11 cellular contexts compared by ENCODE assay signal in genomic region chr9:130837644-130838043, GRCh38. TPM values are rescaled to one million over a fixed set of nuclear protein-coding genes. Genes with fewer than 3 reads are reported as not detected.
A peak's percentile ranks its signal among the peaks of the same experiment; 100 is the strongest.
DNase-seq lines count a peak whose midpoint lies in the region; ATAC-seq and TF ChIP-seq lines count a peak whose summit lies in the region.
"Had no signal": no experiment of that assay in that cellular context is flagged by ENCODE, and none has a peak within 500 bp of the region (broad histone marks: within the 10 kb centered on the region; RNA-seq: fewer than 3 reads in every experiment).

No MANE protein-coding gene starts in this region.

- TF ChIP-seq CTCF in IMR-90 (conservative IDR thresholded peaks at IDR 0.05; ENCODE audit: low read depth, low read length): no peak
- TF ChIP-seq CTCF in breast epithelium (IDR thresholded peaks at IDR 0.05): no peak
- TF ChIP-seq CTCF in thoracic aorta (IDR thresholded peaks at IDR 0.05): no peak

- TF ChIP-seq RAD21 in IMR-90 (IDR thresholded peaks at IDR 0.05; ENCODE audit: low read length): no peak

- peak overlapping the region; percentile 47; the same call in 1 of the 2 replicates for H3K18ac ChIP-seq in IMR-90 (ENCODE audit: low read depth, low read length)
- H3K18ac ChIP-seq in mesenchymal stem cell (ENCODE audit: low read depth in 1 of 2, low read length in 2 of 2): no peak overlapping the region

- H3K4me3 ChIP-seq in IMR-90 (ENCODE audit: insufficient read depth, low read depth, low read length) (peak overlapping the region; percentile 75), breast epithelium (peak overlapping the region; percentile 69 to 94 (median 72)), mesenchymal stem cell (ENCODE audit: insufficient read depth in 1 of 2, low read depth in 1 of 2, low read length in 2 of 2) (peak overlapping the region in 1 of 2 experiments; percentile 91), thoracic aorta (peak overlapping the region; percentile 86)

- TF ChIP-seq POLR2A in IMR-90 (IDR thresholded peaks at IDR 0.05; ENCODE audit: low read depth, low read length): no peak
- TF ChIP-seq POLR2A in breast epithelium (IDR thresholded peaks at IDR 0.05): no peak

- no peak overlapping the region for H3K4me3 Mint-ChIP-seq in T-helper 17 cell

- in situ Hi-C loops in IMR-90 (cut with MboI; ENCODE audit: low sequenced_read_pairs): loop anchor here (10.0 kb wide), 1 partner anchor 63 kb away; no protein-coding TSS in a partner anchor

- intact Hi-C loops in IMR-90 (cut with micrococcal nuclease): loop anchor here (2.0 kb wide), 1 partner anchor 123 kb away; no protein-coding TSS in a partner anchor
- intact Hi-C loops in breast epithelium (cut with DNase I; ENCODE audit: low total_unique reads): no loop called here

- H3K56ac ChIP-seq in IMR-90 (ENCODE audit: extremely low read depth, insufficient read depth, low read length): no peak overlapping the region

- CTCF ChIA-PET in IMR-90 (lab: Yijun Ruan, JAX): interaction anchor here (0.6 to 0.7 kb wide), 3 partner anchors 131 to 562 kb away, joined by 3 to 9 read pairs (median 4); no protein-coding TSS in a partner anchor

- no peak for ATAC-seq in IMR-90 (ENCODE audit: low read depth)
- ATAC-seq in thoracic aorta (ENCODE audit: insufficient number of reproducible peaks, low FRiP score, low read depth): no peak
- no peak for ATAC-seq in T-helper 17 cell
- ATAC-seq: HCT116 had no signal

- no peak overlapping the region; the same call in 1 of the 2 replicates for H4K5ac ChIP-seq in IMR-90 (ENCODE audit: low read depth, low read length)

- H3K27ac Mint-ChIP-seq in T-helper 17 cell: no peak overlapping the region
- H3K27ac Mint-ChIP-seq: T-helper 2 cell treated with Interferon-gamma antibody and Interleukin-4, amounts not matched to agents 5 μg/mL and 100 μg/mL, for 36 hours had no signal

- peaks cover 13 to 63% of the 10 kb centered on the region in 2 experiments; a peak in 3 of 4 replicates for H3K79me1 ChIP-seq in IMR-90 (ENCODE audit: low read depth in 1 of 2, low read length in 2 of 2)
- no peaks in the 10 kb centered on the region for H3K79me1 ChIP-seq in mesenchymal stem cell (replicated peaks; ENCODE audit: low read length, poor library complexity, severe bottlenecking)

- no peak overlapping the region for H2AFZ ChIP-seq in IMR-90 (replicated peaks; ENCODE audit: low read length, poor library complexity)
- no peak overlapping the region for H2AFZ ChIP-seq in mesenchymal stem cell (ENCODE audit: low read depth, low read length)

- H3K27ac ChIP-seq in IMR-90 (ENCODE audit: insufficient read depth, low read length): no peak overlapping the region
- H3K27ac ChIP-seq in breast epithelium: peak overlapping the region; percentile 11 to 34
- H3K27ac ChIP-seq in mesenchymal stem cell (ENCODE audit: low read length, poor library complexity, severe bottlenecking): peak overlapping the region; percentile 25
- peak overlapping the region; percentile 91 to 92 for H3K27ac ChIP-seq in thoracic aorta
- H3K27ac ChIP-seq: neutrophil had no signal

- H4K8ac ChIP-seq in IMR-90 (ENCODE audit: low read depth in 2 of 2, low read length in 2 of 2) (no peak overlapping the region), mesenchymal stem cell (ENCODE audit: low read length) (no peak overlapping the region)

- H2BK15ac ChIP-seq in IMR-90 (ENCODE audit: low read depth, low read length) (no peak overlapping the region), mesenchymal stem cell (ENCODE audit: low read depth, poor library complexity, severe bottlenecking) (no peak overlapping the region)

- peaks cover 55% of the 10 kb centered on the region for H4K20me1 ChIP-seq in IMR-90 (ENCODE audit: insufficient read depth, low read length)

- H3K27me3 Mint-ChIP-seq in T-helper 17 cell: no peaks in the 10 kb centered on the region

- no peak overlapping the region for H2BK12ac ChIP-seq in mesenchymal stem cell (ENCODE audit: low read length in 2 of 2)

- H3K9ac ChIP-seq in IMR-90 (ENCODE audit: low read depth, low read length) (no peak overlapping the region), mesenchymal stem cell (ENCODE audit: low read length) (peak overlapping the region; percentile 96)

- H2BK20ac ChIP-seq in IMR-90 (ENCODE audit: low read depth, low read length): no peak overlapping the region

- H3K36me3 ChIP-seq in IMR-90 (ENCODE audit: control insufficient read depth, insufficient read depth, low read length) (peaks cover 6% of the 10 kb centered on the region; the same call in 1 of the 2 replicates), breast epithelium (no peaks in the 10 kb centered on the region), mesenchymal stem cell (ENCODE audit: control insufficient read depth in 1 of 2, insufficient read depth in 2 of 2, low read depth in 1 of 2, low read length in 2 of 2) (peaks cover 0 to 14% of the 10 kb centered on the region in 2 experiments), thoracic aorta (no peaks in the 10 kb centered on the region)
- H3K36me3 ChIP-seq: neutrophil had no signal

- WGBS in IMR-90 (ENCODE audit: extremely low coverage in 2 of 2, insufficient read length in 1 of 2), 2 experiments: no CpG with 5 or more reads among the region's 4 CpGs
- WGBS in mesenchymal stem cell: 85% methylated on average over 3 of the region's 4 CpGs

- no peak for DNase-seq in IMR-90
- DNase-seq in breast epithelium (ENCODE audit: low spot score in 2 of 2): no peak
- no peak for DNase-seq in mesenchymal stem cell
- no peak for DNase-seq in thoracic aorta (ENCODE audit: low spot score)
- DNase-seq in NCI-H1105 treated with DMSO at 0.1 percent for 48 hours (lab: John Stamatoyannopoulos, UW): no peak
- no peak for DNase-seq in T-helper 17 cell
- DNase-seq in GDM1 (lab: John Stamatoyannopoulos, UW): no peak
- DNase-seq: NCI-H1092 treated with DMSO at 0.1 percent for 48 hours had no signal

- H3K36me3 Mint-ChIP-seq in T-helper 17 cell (ENCODE audit: low read depth): peaks cover 2% of the 10 kb centered on the region

- H3K14ac ChIP-seq in IMR-90 (replicated peaks; ENCODE audit: low read depth, low read length) (peak overlapping the region; percentile 49), mesenchymal stem cell (ENCODE audit: low read length in 2 of 2) (no peak overlapping the region)

- dilution Hi-C loops in IMR-90 (cut with HindIII; ENCODE audit: low sequenced_read_pairs, unreplicated experiment): no loop called here

- H3K9me1 ChIP-seq in IMR-90 (ENCODE audit: insufficient read depth, low read length): peaks cover 23% of the 10 kb centered on the region

- no TSS peak for BruUV-seq in IMR-90 (replicated peaks; lab: Mats Ljungman, UMichigan)

- no peak overlapping the region for H2AK9ac ChIP-seq in IMR-90 (replicated peaks; ENCODE audit: low read depth, low read length, poor library complexity)

- H2BK5ac ChIP-seq in IMR-90 (ENCODE audit: low read depth, low read length, poor library complexity, severe bottlenecking): peak overlapping the region; percentile 68
- H2BK5ac ChIP-seq in mesenchymal stem cell (ENCODE audit: low read depth, low read length, poor library complexity, severe bottlenecking): no peak overlapping the region

- H3K27me3 ChIP-seq in IMR-90 (ENCODE audit: control insufficient read depth, insufficient read depth, low read length) (no peaks in the 10 kb centered on the region), breast epithelium (no peaks in the 10 kb centered on the region), mesenchymal stem cell (ENCODE audit: control insufficient read depth in 1 of 2, insufficient read depth in 1 of 2, low read length in 2 of 2) (no peaks in the 10 kb centered on the region), thoracic aorta (replicated peaks; ENCODE audit: insufficient read depth) (no peaks in the 10 kb centered on the region)

- H2BK120ac ChIP-seq in IMR-90 (ENCODE audit: low read depth, low read length): no peak overlapping the region
- no peak overlapping the region for H2BK120ac ChIP-seq in mesenchymal stem cell (ENCODE audit: low read depth, low read length)

- POLR2A ChIA-PET in IMR-90 (lab: Charles Lee; ENCODE audit: unreplicated experiment): no interaction called here

- peaks cover 29% of the 10 kb centered on the region for H3K4me1 Mint-ChIP-seq in T-helper 17 cell

- peaks cover 23% of the 10 kb centered on the region for H3K4me1 ChIP-seq in IMR-90 (ENCODE audit: control insufficient read depth, insufficient read depth, low read length)
- H3K4me1 ChIP-seq in breast epithelium: peaks cover 4 to 7% of the 10 kb centered on the region in 2 donors
- H3K4me1 ChIP-seq in mesenchymal stem cell (ENCODE audit: control insufficient read depth, insufficient read depth, low read depth, low read length): peaks cover 18% of the 10 kb centered on the region
- H3K4me1 ChIP-seq in thoracic aorta (ENCODE audit: control insufficient read depth in 1 of 2, low read depth in 2 of 2): peaks cover 32 to 72% of the 10 kb centered on the region in 2 donors

- H2AK5ac ChIP-seq in IMR-90 (ENCODE audit: low read depth, low read length) (no peak overlapping the region), mesenchymal stem cell (ENCODE audit: low read length, severe bottlenecking) (no peak overlapping the region)

- H4K91ac ChIP-seq in IMR-90 (ENCODE audit: insufficient read depth, low read depth, low read length) (no peak overlapping the region), mesenchymal stem cell (ENCODE audit: low read length) (no peak overlapping the region)

- peak overlapping the region; percentile 100 for H3K4me2 ChIP-seq in IMR-90 (ENCODE audit: low read depth, low read length)
- H3K4me2 ChIP-seq in mesenchymal stem cell (ENCODE audit: low read length, poor library complexity, severe bottlenecking): peak overlapping the region; percentile 88

- no peaks in the 10 kb centered on the region for H3K9me3 ChIP-seq in IMR-90 (ENCODE audit: control insufficient read depth, insufficient read depth, low read length)
- H3K9me3 ChIP-seq in breast epithelium: no peaks in the 10 kb centered on the region
- no peaks in the 10 kb centered on the region for H3K9me3 ChIP-seq in mesenchymal stem cell (ENCODE audit: control insufficient read depth, low read length)
- H3K9me3 ChIP-seq in thoracic aorta: no peaks in the 10 kb centered on the region
- no peaks in the 10 kb centered on the region for H3K9me3 ChIP-seq in T-helper 17 cell (ENCODE audit: control insufficient read depth, low read length, poor library complexity, severe bottlenecking)
- H3K9me3 ChIP-seq: neutrophil had no signal

- no peak overlapping the region for H3K4ac ChIP-seq in IMR-90 (ENCODE audit: low read depth, low read length)
- H3K4ac ChIP-seq in mesenchymal stem cell (ENCODE audit: low read depth in 1 of 2, low read length in 2 of 2): no peak overlapping the region

- peak overlapping the region; percentile 62; the same call in 1 of the 2 replicates for H3K23ac ChIP-seq in IMR-90 (ENCODE audit: low read depth, low read length)
- H3K23ac ChIP-seq in mesenchymal stem cell (ENCODE audit: low read length in 2 of 2): no peak overlapping the region

RNA-seq across cellular contexts. Expression of gene ABL1, which starts 2.6 kb away (rescaled TPM):
- 31.9 and 33.7 TPM in 2 replicates for total RNA-seq in IMR-90 (2012; rRNA removed)
- polyA plus RNA-seq in IMR-90 (2012; rRNA removed): 49.1 and 50.7 TPM in 2 replicates
- 35.4 and 41.3 TPM in 2 replicates for polyA plus RNA-seq in IMR-90 (2012; cell fraction: cytosol; rRNA removed)
- polyA plus RNA-seq in IMR-90 (2012; cell fraction: nucleus; rRNA removed; ENCODE audit: low replicate concordance): 61.9 and 74.7 TPM in 2 replicates
- 10 to 100 TPM; 43.6 to 72.8 (median 67.4) TPM for total RNA-seq in breast epithelium
- polyA plus RNA-seq in mesenchymal stem cell (2013, experiment 1 of 2): 49.4 TPM
- polyA plus RNA-seq in mesenchymal stem cell (2013, experiment 2 of 2): 49.9 TPM
- total RNA-seq in thoracic aorta: 100 to 1,000 TPM in 1 of 2 donors, 10 to 100 TPM in 1; 62.8 to 123 TPM
- total RNA-seq in T-helper 17 cell: 10 to 100 TPM; 34.9 to 35.8 TPM

RNA-seq across cellular contexts. Expression of gene QRFP, which starts 59.0 kb away (rescaled TPM):
- not detected in 2 replicates for total RNA-seq in IMR-90 (2012; rRNA removed)
- not detected in 2 replicates for polyA plus RNA-seq in IMR-90 (2012; rRNA removed)
- polyA plus RNA-seq in IMR-90 (2012; cell fraction: cytosol; rRNA removed): not detected in 2 replicates
- not detected in 2 replicates for polyA plus RNA-seq in IMR-90 (2012; cell fraction: nucleus; rRNA removed; ENCODE audit: low replicate concordance)
- total RNA-seq in breast epithelium: not detected
- polyA plus RNA-seq in mesenchymal stem cell (2013, experiment 1 of 2): not detected
- not detected for polyA plus RNA-seq in mesenchymal stem cell (2013, experiment 2 of 2)
- total RNA-seq in thoracic aorta: not detected
- total RNA-seq in T-helper 17 cell: not detected
